26 cellular contexts compared by ENCODE assay signal in the genomic region with DNA sequence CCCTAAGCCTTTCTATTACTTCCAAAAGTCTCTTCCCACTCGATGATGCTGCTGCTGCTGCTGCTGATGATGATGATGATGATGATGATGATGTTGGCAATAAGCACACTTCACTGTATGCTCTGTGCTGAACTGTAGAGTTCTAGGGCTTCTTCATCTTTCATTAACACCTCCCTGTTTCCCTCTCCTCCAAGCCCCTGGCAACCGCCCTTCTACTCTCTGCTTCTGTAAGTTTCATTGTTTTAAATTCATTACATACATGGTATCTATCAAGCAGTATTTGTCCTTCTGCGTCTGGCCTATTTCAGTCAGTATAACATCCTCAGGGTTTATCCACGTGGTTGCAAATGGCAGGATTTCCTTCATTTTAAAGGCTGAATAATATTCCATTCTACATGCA.
"Had no signal": no experiment of that assay in that cellular context is flagged by ENCODE, and none has a peak within 500 bp of the region (broad histone marks: within the 10 kb centered on the region; RNA-seq: fewer than 3 reads in every experiment).

No MANE protein-coding gene starts in this region.

- H3K4me1 ChIP-seq: colonic mucosa had no signal

- H3K36me3 ChIP-seq: colonic mucosa, esophagus squamous epithelium, gastrocnemius medialis, gastroesophageal sphincter, heart left ventricle, heart right ventricle had no signal

- ATAC-seq: effector memory CD8-positive, alpha-beta T cell; esophagus mucosa; foreskin keratinocyte; gastrocnemius medialis; gastroesophageal sphincter; heart left ventricle; heart right ventricle had no signal

- H3K27me3 ChIP-seq: colonic mucosa, dorsolateral prefrontal cortex, gastrocnemius medialis, gastroesophageal sphincter, heart left ventricle had no signal

- DNase-seq: colonic mucosa; cortex of kidney; dermis blood vessel endothelial cell; dorsolateral prefrontal cortex; effector CD4-positive, alpha-beta T cell; effector CD8-positive, alpha-beta T cell; effector memory CD4-positive, alpha-beta T cell; effector memory CD8-positive, alpha-beta T cell; endodermal cell; erythroblast; esophagus squamous epithelium; foreskin fibroblast; foreskin keratinocyte; foreskin melanocyte; gastrocnemius medialis; glutamatergic neuron; heart left ventricle; heart right ventricle had no signal

- H3K27ac ChIP-seq: colonic mucosa, coronary artery, dorsolateral prefrontal cortex, epithelial cell of prostate, esophagus squamous epithelium, foreskin keratinocyte, gastrocnemius medialis, gastroesophageal sphincter, heart left ventricle, heart right ventricle had no signal

- FAIRE-seq: colon, endometrium, endothelial cell of umbilical vein, frontal cortex had no signal

- H3K9me3 ChIP-seq: colonic mucosa, esophagus squamous epithelium, gastrocnemius medialis had no signal

- H3K4me3 ChIP-seq: colonic mucosa, coronary artery, dorsolateral prefrontal cortex, esophagus squamous epithelium, gastrocnemius medialis, gastroesophageal sphincter, heart left ventricle, heart right ventricle had no signal
